Comparison of ENCODE assay signal across 27 cellular contexts in the genomic region with DNA sequence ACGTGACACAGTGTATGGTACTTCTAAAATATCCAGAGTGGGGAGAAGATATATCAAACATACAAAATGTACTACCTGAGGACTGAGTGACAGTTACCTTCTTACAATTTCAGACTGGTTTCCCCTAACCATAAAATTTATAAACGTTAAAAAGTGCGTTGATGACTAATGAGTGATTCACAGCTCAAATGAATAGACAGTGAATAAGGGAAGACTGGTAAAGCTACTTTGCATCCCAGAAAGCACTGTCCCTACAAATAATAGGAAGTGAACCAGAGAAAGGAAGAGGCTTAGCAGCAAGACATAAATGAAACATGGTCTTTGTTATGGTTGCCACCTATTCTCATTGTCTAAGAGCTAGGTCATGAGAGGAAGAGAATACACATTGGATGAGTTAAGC.
DNase-seq lines count a peak whose midpoint lies in the region; FAIRE-seq and TF ChIP-seq lines count a peak whose summit lies in the region.
"Had no signal": no experiment of that assay in that cellular context is flagged by ENCODE, and none has a peak within 500 bp of the region (broad histone marks: within the 10 kb centered on the region; RNA-seq: fewer than 3 reads in every experiment).

No MANE protein-coding gene starts in this region.

- H3K9me3 ChIP-seq in keratinocyte (ENCODE audit: control insufficient read depth, low read depth, low read length), result no peaks in the 10 kb centered on the region
- H3K9me3 ChIP-seq in SK-N-SH, result no peaks in the 10 kb centered on the region
- H3K9me3 ChIP-seq in kidney (ENCODE audit: control insufficient read depth in 1 of 2, low read length in 2 of 2), result no peaks in the 10 kb centered on the region
- H3K9me3 ChIP-seq: BLaER1 treated with 17β-estradiol and CSF1 and Interleukin-3, amounts not matched to agents 10 nM and 100 nM; colonic mucosa; esophagus muscularis mucosa; gastrocnemius medialis; tibial nerve had no signal

- no peak for TF ChIP-seq EP300 in SK-N-SH (IDR thresholded peaks at IDR 0.05; ENCODE audit: borderline replicate concordance in 1 of 2, low read depth in 1 of 2, low read length in 1 of 2)

- dilution Hi-C loops in keratinocyte (cut with MboI; ENCODE audit: extremely low pct_ligation_motif_present, low sequenced_read_pairs), result no loop called here

- TF ChIP-seq RAD21 in SK-N-SH (IDR thresholded peaks at IDR 0.05; ENCODE audit: low read length), result no peak

- H3F3A ChIP-seq in SK-N-SH (replicated peaks; ENCODE audit: insufficient read depth), result no peaks in the 10 kb centered on the region

- H2AFZ ChIP-seq in keratinocyte (ENCODE audit: control insufficient read depth, low read length), result peak overlapping the region; percentile 47
- no peak overlapping the region for H2AFZ ChIP-seq in SK-N-SH (ENCODE audit: low read depth)

- H3K4me2 ChIP-seq in keratinocyte (ENCODE audit: control insufficient read depth, extremely low read depth, insufficient read depth, low read depth, low read length) (no peak overlapping the region), SK-N-SH (no peak overlapping the region)
- H3K4me2 ChIP-seq: BLaER1 treated with 17β-estradiol and CSF1 and Interleukin-3, amounts not matched to agents 10 nM and 100 nM had no signal

- H3K4me1 ChIP-seq in keratinocyte (ENCODE audit: control insufficient read depth, extremely low read depth, insufficient read depth, low read length) (peaks cover 4% of the 10 kb centered on the region), SK-N-SH (ENCODE audit: control insufficient read depth in 1 of 2, insufficient read depth in 2 of 2, low read depth in 1 of 2, low read length in 1 of 2) (no peaks in the 10 kb centered on the region; a peak in 1 of 4 replicates), kidney (ENCODE audit: control insufficient read depth in 1 of 2, insufficient read depth in 1 of 2, low read depth in 1 of 2, low read length in 2 of 2) (no peaks in the 10 kb centered on the region)
- H3K4me1 ChIP-seq: BLaER1 treated with 17β-estradiol and CSF1 and Interleukin-3, amounts not matched to agents 10 nM and 100 nM; colonic mucosa; esophagus muscularis mucosa; gastrocnemius medialis; tibial nerve had no signal

- DNase-seq in Daoy (ENCODE audit: low read depth) (peak; percentile 34), HT1080 (ENCODE audit: low read depth) (peak; percentile 80), SW480 (ENCODE audit: low spot score) (peak; percentile 10), keratinocyte (ENCODE audit: low read depth, low spot score) (peak; percentile 19), T-helper 9 cell (no peak), SK-N-SH (no peak), KBM-7 (no peak), kidney (no peak)
- DNase-seq: activated gamma-delta T cell; activated naive CD8-positive, alpha-beta T cell treated with anti-CD3 and anti-CD28 coated beads, Interleukin-2, amount 50 U/mL, for 24 hours; colonic mucosa; effector memory CD8-positive, alpha-beta T cell; gastrocnemius medialis; hypothalamus; MM.1S; NCI-H1436; NCI-H526 treated with DMSO at 0.1 percent for 48 hours; posterior cingulate gyrus; stimulated activated naive CD8-positive, alpha-beta T cell treated with anti-CD3 and anti-CD28 coated beads, Interleukin-15, amount 100 ng/mL, for 72 hours; T-helper 1 cell had no signal

- H3K9ac ChIP-seq in keratinocyte (ENCODE audit: control insufficient read depth, extremely low read depth, insufficient read depth, low read length) (no peak overlapping the region), SK-N-SH (no peak overlapping the region), kidney (ENCODE audit: low read length in 2 of 2) (no peak overlapping the region)
- H3K9ac ChIP-seq: BLaER1 treated with 17β-estradiol and CSF1 and Interleukin-3, amounts not matched to agents 10 nM and 100 nM had no signal

- CTCF ChIA-PET in SK-N-SH (lab: Yijun Ruan, JAX), result interaction anchor here (0.9 kb wide), 1 partner anchor 17 kb away, joined by 3 read pairs; no protein-coding TSS in a partner anchor

- no peak overlapping the region for H3K27ac ChIP-seq in keratinocyte (ENCODE audit: control insufficient read depth, insufficient read depth, low read length)
- H3K27ac ChIP-seq in SK-N-SH (ENCODE audit: low read depth in 2 of 2, low read length in 1 of 2), result no peak overlapping the region
- H3K27ac ChIP-seq in kidney (ENCODE audit: low read depth in 2 of 2, low read length in 2 of 2), result no peak overlapping the region
- H3K27ac ChIP-seq: BLaER1 treated with 17β-estradiol and CSF1 and Interleukin-3, amounts not matched to agents 10 nM and 100 nM; colonic mucosa; esophagus muscularis mucosa; gastrocnemius medialis; tibial nerve had no signal

- H3K27me3 ChIP-seq in keratinocyte (ENCODE audit: control insufficient read depth, extremely low read depth, insufficient read depth, low read length) (no peaks in the 10 kb centered on the region), SK-N-SH (ENCODE audit: insufficient read depth) (no peaks in the 10 kb centered on the region)
- H3K27me3 ChIP-seq: BLaER1 treated with 17β-estradiol and CSF1 and Interleukin-3, amounts not matched to agents 10 nM and 100 nM; colonic mucosa; esophagus muscularis mucosa; gastrocnemius medialis; tibial nerve had no signal

- H3K36me3 ChIP-seq in keratinocyte (ENCODE audit: control insufficient read depth in 2 of 2, extremely low read depth in 1 of 2, insufficient read depth in 2 of 2, low read length in 2 of 2), result no peaks in the 10 kb centered on the region
- H3K36me3 ChIP-seq in SK-N-SH (replicated peaks in 1 of 2; ENCODE audit: control insufficient read depth in 1 of 2, insufficient read depth in 2 of 2, low read length in 1 of 2), result no peaks in the 10 kb centered on the region
- no peaks in the 10 kb centered on the region for H3K36me3 ChIP-seq in kidney (ENCODE audit: control insufficient read depth in 1 of 2, insufficient read depth in 2 of 2, low read length in 2 of 2)
- H3K36me3 ChIP-seq: BLaER1 treated with 17β-estradiol and CSF1 and Interleukin-3, amounts not matched to agents 10 nM and 100 nM; colonic mucosa; esophagus muscularis mucosa; gastrocnemius medialis; tibial nerve had no signal

- intact Hi-C loops in kidney (cut with DNase I), result no loop called here

- 20% methylated on average over 3 of the region's 3 CpGs for WGBS in SK-N-SH (ENCODE audit: low lambda C conversion rate)

- POLR2A ChIA-PET in SK-N-SH (lab: Yijun Ruan, JAX), result no interaction called here

- H3K79me2 ChIP-seq in keratinocyte (ENCODE audit: control insufficient read depth, insufficient read depth, low read length), result no peaks in the 10 kb centered on the region
- no peaks in the 10 kb centered on the region for H3K79me2 ChIP-seq in SK-N-SH (ENCODE audit: insufficient read depth)

- H3K4me3 ChIP-seq in keratinocyte (ENCODE audit: control insufficient read depth in 2 of 3, extremely low read depth in 1 of 3, insufficient read depth in 2 of 3, low read depth in 1 of 3, low read length in 3 of 3), result no peak overlapping the region
- H3K4me3 ChIP-seq in SK-N-SH (ENCODE audit: low read depth in 2 of 2, low read length in 1 of 2), result no peak overlapping the region
- no peak overlapping the region for H3K4me3 ChIP-seq in kidney (ENCODE audit: low read length in 2 of 2)
- H3K4me3 ChIP-seq: BLaER1 treated with 17β-estradiol and CSF1 and Interleukin-3, amounts not matched to agents 10 nM and 100 nM; colonic mucosa; esophagus muscularis mucosa; gastrocnemius medialis; lung; tibial nerve had no signal

- FAIRE-seq in keratinocyte (lab: Jason Lieb, UNC) (no peak), kidney (lab: Jason Lieb, UNC) (no peak)
- FAIRE-seq: GM12891, islet of Langerhans, TTC549 had no signal

- no peaks in the 10 kb centered on the region for H3K9me1 ChIP-seq in keratinocyte (ENCODE audit: control insufficient read depth, extremely low read depth, insufficient read depth, low read length)

- in situ Hi-C loops in KBM-7 (cut with MboI; ENCODE audit: low pct_unique_long_range_greater_than_20kb, low sequenced_read_pairs), result no loop called here

- H4K20me1 ChIP-seq in keratinocyte (ENCODE audit: control insufficient read depth, extremely low read depth, insufficient read depth, low read length), result no peaks in the 10 kb centered on the region
- no peaks in the 10 kb centered on the region for H4K20me1 ChIP-seq in SK-N-SH (ENCODE audit: insufficient read depth)
- H4K20me1 ChIP-seq: BLaER1 treated with 17β-estradiol and CSF1 and Interleukin-3, amounts not matched to agents 10 nM and 100 nM had no signal

- no peaks in the 10 kb centered on the region for H3K9me2 ChIP-seq in SK-N-SH

- TF ChIP-seq CTCF in keratinocyte (optimal IDR thresholded peaks at IDR 0.05 in 1 of 3, IDR thresholded peaks at IDR 0.05 in 1 of 3, conservative IDR thresholded peaks at IDR 0.05 in 1 of 3; ENCODE audit: extremely low read depth in 1 of 3, insufficient read depth in 2 of 3, low read length in 3 of 3), result no peak
- no peak for TF ChIP-seq CTCF in SK-N-SH (IDR thresholded peaks at IDR 0.05)
- TF ChIP-seq CTCF in kidney (IDR thresholded peaks at IDR 0.05; ENCODE audit: borderline replicate concordance, extremely low read depth, insufficient read depth), result no peak

TF ChIP-seq in SK-N-SH, 30 proteins besides CTCF, POLR2A, EP300 and RAD21:
- no peak for TF ChIP-seq MXI1 (IDR thresholded peaks at IDR 0.05; ENCODE audit: low read depth, low read length)
- TF ChIP-seq, protein P1, sequence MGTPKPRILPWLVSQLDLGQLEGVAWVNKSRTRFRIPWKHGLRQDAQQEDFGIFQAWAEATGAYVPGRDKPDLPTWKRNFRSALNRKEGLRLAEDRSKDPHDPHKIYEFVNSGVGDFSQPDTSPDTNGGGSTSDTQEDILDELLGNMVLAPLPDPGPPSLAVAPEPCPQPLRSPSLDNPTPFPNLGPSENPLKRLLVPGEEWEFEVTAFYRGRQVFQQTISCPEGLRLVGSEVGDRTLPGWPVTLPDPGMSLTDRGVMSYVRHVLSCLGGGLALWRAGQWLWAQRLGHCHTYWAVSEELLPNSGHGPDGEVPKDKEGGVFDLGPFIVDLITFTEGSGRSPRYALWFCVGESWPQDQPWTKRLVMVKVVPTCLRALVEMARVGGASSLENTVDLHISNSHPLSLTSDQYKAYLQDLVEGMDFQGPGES (IDR thresholded peaks at IDR 0.05; ENCODE audit: low read depth, low read length), result no peak
- no peak for TF ChIP-seq TCF12 (IDR thresholded peaks at IDR 0.05)
- TF ChIP-seq SIN3A (IDR thresholded peaks at IDR 0.05; ENCODE audit: borderline replicate concordance, low read depth, low read length), result no peak

Comparison
In these comparisons a context has a peak if more than half of its experiments do, and no peak if none do; other contexts are left out.
1. DNase-seq: peak in Daoy (single experiment), HT1080 (single experiment), SW480 (single experiment) and keratinocyte (single experiment); none in T-helper 9 cell (single experiment), SK-N-SH (single experiment), KBM-7 (single experiment) and kidney (single experiment).